ENCODE assay signal across 17 cellular contexts in genomic region chr5:8520922-8521321, GRCh38.
DNase-seq lines count a peak whose midpoint lies in the region; ATAC-seq and TF ChIP-seq lines count a peak whose summit lies in the region.
"Had no signal": no experiment of that assay in that cellular context is flagged by ENCODE, and none has a peak within 500 bp of the region (broad histone marks: within the 10 kb centered on the region; RNA-seq: fewer than 3 reads in every experiment).

No MANE protein-coding gene starts in this region.

- no peaks in the 10 kb centered on the region for H3K27me3 Mint-ChIP-seq in activated naive CD4-positive, alpha-beta T cell treated with anti-CD3 and anti-CD28 coated beads, Interleukin-2, amount 10 ng/mL, durations not matched to agents 7 days and 5 days
- H3K27me3 Mint-ChIP-seq in neural crest cell (ENCODE audit: low read depth) (no peaks in the 10 kb centered on the region), WTC11 (ENCODE audit: low read depth) (no peaks in the 10 kb centered on the region)
- H3K27me3 Mint-ChIP-seq: B cell; CD4-positive, alpha-beta T cell had no signal

- peak overlapping the region; percentile 52 for H3K27ac Mint-ChIP-seq in activated naive CD4-positive, alpha-beta T cell treated with anti-CD3 and anti-CD28 coated beads, Interleukin-2, amount 10 ng/mL, durations not matched to agents 7 days and 5 days
- H3K27ac Mint-ChIP-seq in activated naive CD4-positive, alpha-beta T cell treated with anti-CD3 and anti-CD28 coated beads, Interleukin-2, amount 50 U/mL, for 72 hours = no peak overlapping the region
- H3K27ac Mint-ChIP-seq in neural crest cell (ENCODE audit: unreplicated experiment) (peak overlapping the region; percentile 94), WTC11 (no peak overlapping the region)
- H3K27ac Mint-ChIP-seq: B cell; CD4-positive, alpha-beta T cell; HFFc6 had no signal

- H3K4me2 ChIP-seq in smooth muscle cell = no peak overlapping the region

- H3K4me1 Mint-ChIP-seq in activated naive CD4-positive, alpha-beta T cell treated with anti-CD3 and anti-CD28 coated beads, Interleukin-2, amount 10 ng/mL, durations not matched to agents 7 days and 5 days = no peaks in the 10 kb centered on the region
- H3K4me1 Mint-ChIP-seq in neural crest cell = peaks cover 34% of the 10 kb centered on the region
- peaks cover 25% of the 10 kb centered on the region for H3K4me1 Mint-ChIP-seq in WTC11
- H3K4me1 Mint-ChIP-seq: B cell had no signal

- H3K4me1 ChIP-seq in smooth muscle cell (ENCODE audit: low read depth) = peaks cover 6% of the 10 kb centered on the region
- H3K4me1 ChIP-seq: HAP-1 had no signal

- H3K79me2 ChIP-seq in smooth muscle cell (ENCODE audit: low read depth) = no peaks in the 10 kb centered on the region

- H3K9me3 Mint-ChIP-seq in activated naive CD4-positive, alpha-beta T cell treated with anti-CD3 and anti-CD28 coated beads, Interleukin-2, amount 10 ng/mL, durations not matched to agents 7 days and 5 days = peaks cover 3% of the 10 kb centered on the region
- H3K9me3 Mint-ChIP-seq in activated naive CD4-positive, alpha-beta T cell treated with anti-CD3 and anti-CD28 coated beads, Interleukin-2, amount 50 U/mL, for 72 hours = peaks cover 0 to 5% of the 10 kb centered on the region in 2 donors
- H3K9me3 Mint-ChIP-seq in neural crest cell (no peaks in the 10 kb centered on the region), WTC11 (peaks cover 4% of the 10 kb centered on the region; the same call in 1 of the 2 replicates)
- H3K9me3 Mint-ChIP-seq: CD4-positive, alpha-beta T cell; HFFc6 had no signal

- no peak overlapping the region for H3K4me3 Mint-ChIP-seq in activated naive CD4-positive, alpha-beta T cell treated with anti-CD3 and anti-CD28 coated beads, Interleukin-2, amount 10 ng/mL, durations not matched to agents 7 days and 5 days
- H3K4me3 Mint-ChIP-seq in neural crest cell (peak overlapping the region; percentile 23), WTC11 (no peak overlapping the region)
- H3K4me3 Mint-ChIP-seq: B cell; CD4-positive, alpha-beta T cell; HFFc6 had no signal

- no peak for DNase-seq in activated naive CD4-positive, alpha-beta T cell treated with anti-CD3 and anti-CD28 coated beads, Interleukin-2, amount 10 ng/mL, durations not matched to agents 7 days and 5 days
- DNase-seq in activated naive CD4-positive, alpha-beta T cell treated with anti-CD3 and anti-CD28 coated beads, Interleukin-2, amount 50 U/mL, for 72 hours (ENCODE audit: low spot score in 2 of 2) = no peak
- peak; percentile 61 for DNase-seq in foreskin melanocyte
- no peak for DNase-seq in neural crest cell (ENCODE audit: low read depth, low spot score)
- DNase-seq in smooth muscle cell (lab: John Stamatoyannopoulos, UW; ENCODE audit: unreplicated experiment) = no peak
- DNase-seq in GM19238 (ENCODE audit: insufficient read length, low spot score) = no peak
- no peak for DNase-seq in WTC11 (ENCODE audit: low spot score)
- DNase-seq in RKO (ENCODE audit: low spot score) = no peak
- DNase-seq: ACHN; C1 segment of cervical spinal cord; CD4-positive, alpha-beta T cell; DMS79; HFFc6 had no signal

- CTCF ChIA-PET in activated naive CD4-positive, alpha-beta T cell treated with anti-CD3 and anti-CD28 coated beads, Interleukin-2, amount 10 ng/mL, durations not matched to agents 7 days and 5 days (lab: Charles Lee) = no interaction called here
- CTCF ChIA-PET in WTC11 (lab: Charles Lee) = no interaction called here

- 24% methylated on average over 3 of the region's 3 CpGs for WGBS in smooth muscle cell (ENCODE audit: low lambda C conversion rate)

- no peaks in the 10 kb centered on the region for H3F3A ChIP-seq in smooth muscle cell (ENCODE audit: low read depth)

- H3K9me3 ChIP-seq in smooth muscle cell (replicated peaks; ENCODE audit: low read depth) = no peaks in the 10 kb centered on the region
- H3K9me3 ChIP-seq: HAP-1 had no signal

- no peaks in the 10 kb centered on the region for H3K27me3 ChIP-seq in smooth muscle cell (ENCODE audit: low read depth)

- POLR2A ChIA-PET in WTC11 (lab: Charles Lee) = no interaction called here

- H3K36me3 ChIP-seq in smooth muscle cell (ENCODE audit: low read depth) = no peaks in the 10 kb centered on the region
- H3K36me3 ChIP-seq: HAP-1 had no signal

- ATAC-seq in activated naive CD4-positive, alpha-beta T cell treated with anti-CD3 and anti-CD28 coated beads, Interleukin-2, amount 50 U/mL, for 72 hours = no peak
- ATAC-seq in WTC11 = no peak
- ATAC-seq: GM12878, HepG2 had no signal

- no peak for TF ChIP-seq CTCF in neural crest cell (conservative IDR thresholded peaks at IDR 0.05)
- TF ChIP-seq CTCF in smooth muscle cell (IDR thresholded peaks at IDR 0.05; ENCODE audit: borderline replicate concordance, insufficient read depth, poor library complexity, severe bottlenecking) = no peak
- TF ChIP-seq CTCF in WTC11 (IDR thresholded peaks at IDR 0.05) = no peak

- H3K36me3 Mint-ChIP-seq in activated naive CD4-positive, alpha-beta T cell treated with anti-CD3 and anti-CD28 coated beads, Interleukin-2, amount 10 ng/mL, durations not matched to agents 7 days and 5 days = no peaks in the 10 kb centered on the region
- no peaks in the 10 kb centered on the region for H3K36me3 Mint-ChIP-seq in activated naive CD4-positive, alpha-beta T cell treated with anti-CD3 and anti-CD28 coated beads, Interleukin-2, amount 50 U/mL, for 72 hours
- H3K36me3 Mint-ChIP-seq in neural crest cell (ENCODE audit: low read depth) (no peaks in the 10 kb centered on the region), WTC11 (no peaks in the 10 kb centered on the region)

- H4K20me1 ChIP-seq in smooth muscle cell (ENCODE audit: low read depth) = no peaks in the 10 kb centered on the region

- peak overlapping the region; percentile 60 for H2AFZ ChIP-seq in smooth muscle cell (ENCODE audit: low read depth)

- H3K9ac ChIP-seq in smooth muscle cell (ENCODE audit: low read depth) = no peak overlapping the region

- H3K27ac ChIP-seq in smooth muscle cell (ENCODE audit: low read depth) = no peak overlapping the region

- H3K4me3 ChIP-seq in smooth muscle cell = no peak overlapping the region
- H3K4me3 ChIP-seq: GM12878, HAP-1 had no signal

TF ChIP-seq in WTC11, 78 proteins besides CTCF, POLR2A, EP300 and RAD21 (continues in another document):
- TF ChIP-seq ZNF671 (CRISPR knock-in tag; IDR thresholded peaks at IDR 0.05) (no peak), ZNF423 (CRISPR knock-in tag; IDR thresholded peaks at IDR 0.05) (no peak), ZBTB43 (CRISPR knock-in tag; IDR thresholded peaks at IDR 0.05) (no peak), SMAD4 (CRISPR knock-in tag; IDR thresholded peaks at IDR 0.05) (no peak), ZNF219 (CRISPR knock-in tag; IDR thresholded peaks at IDR 0.05; ENCODE audit: borderline replicate concordance) (no peak), TEAD4 (CRISPR knock-in tag; IDR thresholded peaks at IDR 0.05) (no peak), PREB (CRISPR knock-in tag; IDR thresholded peaks at IDR 0.05; ENCODE audit: borderline replicate concordance) (no peak), E2F5 (CRISPR knock-in tag; IDR thresholded peaks at IDR 0.05) (no peak), CREB1 (CRISPR knock-in tag; IDR thresholded peaks at IDR 0.05) (no peak), USF2 (CRISPR knock-in tag; IDR thresholded peaks at IDR 0.05) (no peak), JUN (CRISPR knock-in tag; IDR thresholded peaks at IDR 0.05) (no peak)
- TF ChIP-seq, protein P1, sequence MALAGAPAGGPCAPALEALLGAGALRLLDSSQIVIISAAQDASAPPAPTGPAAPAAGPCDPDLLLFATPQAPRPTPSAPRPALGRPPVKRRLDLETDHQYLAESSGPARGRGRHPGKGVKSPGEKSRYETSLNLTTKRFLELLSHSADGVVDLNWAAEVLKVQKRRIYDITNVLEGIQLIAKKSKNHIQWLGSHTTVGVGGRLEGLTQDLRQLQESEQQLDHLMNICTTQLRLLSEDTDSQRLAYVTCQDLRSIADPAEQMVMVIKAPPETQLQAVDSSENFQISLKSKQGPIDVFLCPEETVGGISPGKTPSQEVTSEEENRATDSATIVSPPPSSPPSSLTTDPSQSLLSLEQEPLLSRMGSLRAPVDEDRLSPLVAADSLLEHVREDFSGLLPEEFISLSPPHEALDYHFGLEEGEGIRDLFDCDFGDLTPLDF (CRISPR knock-in tag; IDR thresholded peaks at IDR 0.05) = no peak

Comparison
In these comparisons a context has a peak if more than half of its experiments do, and no peak if none do; other contexts are left out.
1. H3K27ac Mint-ChIP-seq: peak in activated naive CD4-positive, alpha-beta T cell treated with anti-CD3 and anti-CD28 coated beads, Interleukin-2, amount 10 ng/mL, durations not matched to agents 7 days and 5 days (single experiment) and neural crest cell (single experiment); none in activated naive CD4-positive, alpha-beta T cell treated with anti-CD3 and anti-CD28 coated beads, Interleukin-2, amount 50 U/mL, for 72 hours (0 of 2) and WTC11 (single experiment).